In genomic region chr16:785563-786535, GRCh38 we compare ENCODE assay signal across 9 cellular contexts. TPM values are rescaled to one million over a fixed set of nuclear protein-coding genes. Genes with fewer than 3 reads are reported as not detected.
DNase-seq lines count a peak whose midpoint lies in the region; ATAC-seq lines count a peak whose summit lies in the region.
"Had no signal": no experiment of that assay in that cellular context is flagged by ENCODE, and none has a peak within 500 bp of the region (broad histone marks: within the 10 kb centered on the region; RNA-seq: fewer than 3 reads in every experiment).

No MANE protein-coding gene starts in this region.

- H3K27ac Mint-ChIP-seq in T-helper 2 cell treated with Interferon-gamma antibody and Interleukin-4, amounts not matched to agents 5 μg/mL and 100 μg/mL, for 36 hours = peak overlapping the region; percentile 49

- H3K27me3 Mint-ChIP-seq in T-helper 2 cell treated with Interferon-gamma antibody and Interleukin-4, amounts not matched to agents 5 μg/mL and 100 μg/mL, for 36 hours (ENCODE audit: low read depth) = no peaks in the 10 kb centered on the region

- peak overlapping the region; percentile 45 for H3K4me3 Mint-ChIP-seq in T-helper 2 cell treated with Interferon-gamma antibody and Interleukin-4, amounts not matched to agents 5 μg/mL and 100 μg/mL, for 36 hours

- peaks cover 3% of the 10 kb centered on the region for H3K4me1 Mint-ChIP-seq in T-helper 2 cell treated with Interferon-gamma antibody and Interleukin-4, amounts not matched to agents 5 μg/mL and 100 μg/mL, for 36 hours (ENCODE audit: low read depth)

- no peak overlapping the region for H3K4me3 ChIP-seq in H7 (ENCODE audit: insufficient read depth, low read depth, low read length)
- H3K4me3 ChIP-seq: skin epidermis had no signal

- peaks cover 6% of the 10 kb centered on the region for H3K36me3 Mint-ChIP-seq in T-helper 2 cell treated with Interferon-gamma antibody and Interleukin-4, amounts not matched to agents 5 μg/mL and 100 μg/mL, for 36 hours (ENCODE audit: low read depth)

- no peaks in the 10 kb centered on the region for H3K9me3 Mint-ChIP-seq in T-helper 2 cell treated with Interferon-gamma antibody and Interleukin-4, amounts not matched to agents 5 μg/mL and 100 μg/mL, for 36 hours

- H3K27me3 ChIP-seq in H7 (ENCODE audit: control insufficient read depth, insufficient read depth, low read length) = no peaks in the 10 kb centered on the region

- ATAC-seq in HG02840 (IDR thresholded peaks at IDR 0.05; ENCODE audit: low FRiP score, unreplicated experiment) = no peak

- DNase-seq in AG08396 (ENCODE audit: low spot score) (peak; percentile 82), H7 (peak; percentile 97), anterior cingulate cortex (lab: John Stamatoyannopoulos, UW) (peak in 42 of 58 donors; percentile 4 to 76 (median 25)), hypothalamus (lab: John Stamatoyannopoulos, UW) (peak in 37 of 51 donors; percentile 3 to 70 (median 31)), OCI-M2 (lab: John Stamatoyannopoulos, UW; ENCODE audit: unreplicated experiment) (no peak)
- DNase-seq in T-helper 2 cell treated with Interferon-gamma antibody and Interleukin-4, amounts not matched to agents 5 μg/mL and 100 μg/mL, for 36 hours (ENCODE audit: low spot score) = peak; percentile 61
- DNase-seq in stimulated activated CD4-positive, alpha-beta T cell treated with anti-CD3 and anti-CD28 coated beads, Interleukin-12 subunit alpha, Interleukin-12 subunit beta, amount 100 ng/mL, for 24 hours (ENCODE audit: low read depth in 2 of 2) = peak; percentile 58 to 73

- H3K36me3 ChIP-seq in H7 (replicated peaks; ENCODE audit: control insufficient read depth, insufficient read depth, low read length) = peaks cover 11% of the 10 kb centered on the region

RNA-seq across cellular contexts. Expression of gene RPUSD1, which starts 2.3 kb away (rescaled TPM):
- total RNA-seq in H7 (2014; rRNA removed; shearing (Covaris generic)) = 58.7 and 63.4 TPM in 2 replicates

RNA-seq across cellular contexts. Expression of gene CHTF18, which starts 2.6 kb away (rescaled TPM):
- total RNA-seq in H7 (2014; rRNA removed; shearing (Covaris generic)) = 65.9 and 80.8 TPM in 2 replicates

RNA-seq across cellular contexts. Expression of gene GNG13, which starts 14.7 kb away (rescaled TPM):
- not detected in 2 replicates for total RNA-seq in H7 (2014; rRNA removed; shearing (Covaris generic))

RNA-seq across cellular contexts. Expression of gene MSLN, which starts 25.3 kb away (rescaled TPM):
- total RNA-seq in H7 (2014; rRNA removed; shearing (Covaris generic)) = 0.15 TPM in 1 of 2 replicates, not detected in the other

RNA-seq across cellular contexts. Expression of gene CIAO3, which starts 45.1 kb away (rescaled TPM):
- 42.6 and 46.1 TPM in 2 replicates for total RNA-seq in H7 (2014; rRNA removed; shearing (Covaris generic))
